ENCODE assay signal across 1 cellular context in the genomic region with DNA sequence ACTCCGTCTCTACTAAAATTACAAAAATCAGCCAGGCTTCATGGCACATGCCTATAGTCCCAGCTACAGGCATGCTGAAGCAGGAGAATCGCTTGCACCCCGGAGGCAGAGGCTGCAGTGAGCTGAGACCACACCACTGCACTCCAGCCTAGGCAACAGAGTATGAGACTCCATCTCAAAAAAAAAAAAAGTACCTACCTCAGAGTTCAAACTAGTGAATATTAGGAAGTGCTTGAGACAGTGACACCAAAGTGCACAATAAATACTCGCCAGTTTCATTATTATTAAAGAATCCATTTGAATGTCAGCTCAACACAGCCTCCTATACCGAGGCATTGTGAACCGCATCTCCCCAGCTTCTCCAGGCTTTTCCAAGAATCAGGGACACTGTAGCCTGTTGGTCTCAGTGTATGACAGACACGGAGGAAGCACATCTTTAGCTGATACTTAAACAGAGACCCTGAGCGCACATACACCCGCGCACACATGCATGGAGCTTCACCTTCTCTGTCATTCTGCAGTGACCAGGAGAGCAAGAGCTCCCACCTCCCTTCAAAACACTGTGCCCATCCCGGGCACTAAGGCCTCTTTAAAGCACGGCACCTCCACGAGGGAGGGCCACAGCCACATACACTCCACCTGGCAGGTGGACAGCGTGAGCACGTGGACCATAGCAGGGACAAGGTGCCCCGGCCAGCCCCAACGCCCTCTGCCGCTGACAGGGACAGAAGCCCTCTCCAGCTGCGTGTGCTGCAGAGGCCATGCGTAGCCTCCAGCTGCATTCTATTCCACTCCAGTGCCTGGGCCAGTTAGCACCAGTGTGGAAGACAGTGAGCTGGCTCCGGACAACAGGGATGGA.
TF ChIP-seq lines count a peak whose summit lies in the region.

No MANE protein-coding gene starts in this region.

TF ChIP-seq in K562, 482 proteins besides CTCF, POLR2A, EP300 and RAD21 (continued from another document):
- TF ChIP-seq, protein P1, sequence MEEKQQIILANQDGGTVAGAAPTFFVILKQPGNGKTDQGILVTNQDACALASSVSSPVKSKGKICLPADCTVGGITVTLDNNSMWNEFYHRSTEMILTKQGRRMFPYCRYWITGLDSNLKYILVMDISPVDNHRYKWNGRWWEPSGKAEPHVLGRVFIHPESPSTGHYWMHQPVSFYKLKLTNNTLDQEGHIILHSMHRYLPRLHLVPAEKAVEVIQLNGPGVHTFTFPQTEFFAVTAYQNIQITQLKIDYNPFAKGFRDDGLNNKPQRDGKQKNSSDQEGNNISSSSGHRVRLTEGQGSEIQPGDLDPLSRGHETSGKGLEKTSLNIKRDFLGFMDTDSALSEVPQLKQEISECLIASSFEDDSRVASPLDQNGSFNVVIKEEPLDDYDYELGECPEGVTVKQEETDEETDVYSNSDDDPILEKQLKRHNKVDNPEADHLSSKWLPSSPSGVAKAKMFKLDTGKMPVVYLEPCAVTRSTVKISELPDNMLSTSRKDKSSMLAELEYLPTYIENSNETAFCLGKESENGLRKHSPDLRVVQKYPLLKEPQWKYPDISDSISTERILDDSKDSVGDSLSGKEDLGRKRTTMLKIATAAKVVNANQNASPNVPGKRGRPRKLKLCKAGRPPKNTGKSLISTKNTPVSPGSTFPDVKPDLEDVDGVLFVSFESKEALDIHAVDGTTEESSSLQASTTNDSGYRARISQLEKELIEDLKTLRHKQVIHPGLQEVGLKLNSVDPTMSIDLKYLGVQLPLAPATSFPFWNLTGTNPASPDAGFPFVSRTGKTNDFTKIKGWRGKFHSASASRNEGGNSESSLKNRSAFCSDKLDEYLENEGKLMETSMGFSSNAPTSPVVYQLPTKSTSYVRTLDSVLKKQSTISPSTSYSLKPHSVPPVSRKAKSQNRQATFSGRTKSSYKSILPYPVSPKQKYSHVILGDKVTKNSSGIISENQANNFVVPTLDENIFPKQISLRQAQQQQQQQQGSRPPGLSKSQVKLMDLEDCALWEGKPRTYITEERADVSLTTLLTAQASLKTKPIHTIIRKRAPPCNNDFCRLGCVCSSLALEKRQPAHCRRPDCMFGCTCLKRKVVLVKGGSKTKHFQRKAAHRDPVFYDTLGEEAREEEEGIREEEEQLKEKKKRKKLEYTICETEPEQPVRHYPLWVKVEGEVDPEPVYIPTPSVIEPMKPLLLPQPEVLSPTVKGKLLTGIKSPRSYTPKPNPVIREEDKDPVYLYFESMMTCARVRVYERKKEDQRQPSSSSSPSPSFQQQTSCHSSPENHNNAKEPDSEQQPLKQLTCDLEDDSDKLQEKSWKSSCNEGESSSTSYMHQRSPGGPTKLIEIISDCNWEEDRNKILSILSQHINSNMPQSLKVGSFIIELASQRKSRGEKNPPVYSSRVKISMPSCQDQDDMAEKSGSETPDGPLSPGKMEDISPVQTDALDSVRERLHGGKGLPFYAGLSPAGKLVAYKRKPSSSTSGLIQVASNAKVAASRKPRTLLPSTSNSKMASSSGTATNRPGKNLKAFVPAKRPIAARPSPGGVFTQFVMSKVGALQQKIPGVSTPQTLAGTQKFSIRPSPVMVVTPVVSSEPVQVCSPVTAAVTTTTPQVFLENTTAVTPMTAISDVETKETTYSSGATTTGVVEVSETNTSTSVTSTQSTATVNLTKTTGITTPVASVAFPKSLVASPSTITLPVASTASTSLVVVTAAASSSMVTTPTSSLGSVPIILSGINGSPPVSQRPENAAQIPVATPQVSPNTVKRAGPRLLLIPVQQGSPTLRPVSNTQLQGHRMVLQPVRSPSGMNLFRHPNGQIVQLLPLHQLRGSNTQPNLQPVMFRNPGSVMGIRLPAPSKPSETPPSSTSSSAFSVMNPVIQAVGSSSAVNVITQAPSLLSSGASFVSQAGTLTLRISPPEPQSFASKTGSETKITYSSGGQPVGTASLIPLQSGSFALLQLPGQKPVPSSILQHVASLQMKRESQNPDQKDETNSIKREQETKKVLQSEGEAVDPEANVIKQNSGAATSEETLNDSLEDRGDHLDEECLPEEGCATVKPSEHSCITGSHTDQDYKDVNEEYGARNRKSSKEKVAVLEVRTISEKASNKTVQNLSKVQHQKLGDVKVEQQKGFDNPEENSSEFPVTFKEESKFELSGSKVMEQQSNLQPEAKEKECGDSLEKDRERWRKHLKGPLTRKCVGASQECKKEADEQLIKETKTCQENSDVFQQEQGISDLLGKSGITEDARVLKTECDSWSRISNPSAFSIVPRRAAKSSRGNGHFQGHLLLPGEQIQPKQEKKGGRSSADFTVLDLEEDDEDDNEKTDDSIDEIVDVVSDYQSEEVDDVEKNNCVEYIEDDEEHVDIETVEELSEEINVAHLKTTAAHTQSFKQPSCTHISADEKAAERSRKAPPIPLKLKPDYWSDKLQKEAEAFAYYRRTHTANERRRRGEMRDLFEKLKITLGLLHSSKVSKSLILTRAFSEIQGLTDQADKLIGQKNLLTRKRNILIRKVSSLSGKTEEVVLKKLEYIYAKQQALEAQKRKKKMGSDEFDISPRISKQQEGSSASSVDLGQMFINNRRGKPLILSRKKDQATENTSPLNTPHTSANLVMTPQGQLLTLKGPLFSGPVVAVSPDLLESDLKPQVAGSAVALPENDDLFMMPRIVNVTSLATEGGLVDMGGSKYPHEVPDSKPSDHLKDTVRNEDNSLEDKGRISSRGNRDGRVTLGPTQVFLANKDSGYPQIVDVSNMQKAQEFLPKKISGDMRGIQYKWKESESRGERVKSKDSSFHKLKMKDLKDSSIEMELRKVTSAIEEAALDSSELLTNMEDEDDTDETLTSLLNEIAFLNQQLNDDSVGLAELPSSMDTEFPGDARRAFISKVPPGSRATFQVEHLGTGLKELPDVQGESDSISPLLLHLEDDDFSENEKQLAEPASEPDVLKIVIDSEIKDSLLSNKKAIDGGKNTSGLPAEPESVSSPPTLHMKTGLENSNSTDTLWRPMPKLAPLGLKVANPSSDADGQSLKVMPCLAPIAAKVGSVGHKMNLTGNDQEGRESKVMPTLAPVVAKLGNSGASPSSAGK (IDR thresholded peaks at IDR 0.05): no peak
- no peak for TF ChIP-seq TCFL5 (CRISPR knock-in tag; conservative IDR thresholded peaks at IDR 0.05)
- no peak for TF ChIP-seq ZNF592 (IDR thresholded peaks at IDR 0.05)
- 0 out of 2 replicates have a peak, but pooled peaks have one; percentile 21 for TF ChIP-seq CREM (IDR thresholded peaks at IDR 0.05; ENCODE audit: low read depth)
- TF ChIP-seq ELF2 (CRISPR knock-in tag; IDR thresholded peaks at IDR 0.05): no peak
- TF ChIP-seq MITF (IDR thresholded peaks at IDR 0.05): no peak
- no peak for TF ChIP-seq BCOR (IDR thresholded peaks at IDR 0.05)
- TF ChIP-seq ZNF184 (CRISPR knock-in tag; IDR thresholded peaks at IDR 0.05): no peak
- no peak for TF ChIP-seq CEBPB (tag; IDR thresholded peaks at IDR 0.05)
- no peak for TF ChIP-seq ZNF280B (CRISPR knock-in tag; IDR thresholded peaks at IDR 0.05)
- no peak for TF ChIP-seq JUND (IDR thresholded peaks at IDR 0.05; ENCODE audit: borderline replicate concordance, low read depth, low read length)
- no peak for TF ChIP-seq JUND (tag; IDR thresholded peaks at IDR 0.05; ENCODE audit: borderline replicate concordance, low read depth, low read length)
- no peak for TF ChIP-seq SRSF7 (optimal IDR thresholded peaks at IDR 0.05; ENCODE audit: low read depth, low read length)
- no peak for TF ChIP-seq ZC3H4 (CRISPR knock-in tag; IDR thresholded peaks at IDR 0.05; ENCODE audit: borderline replicate concordance)
- no peak for TF ChIP-seq TCF7L2 (IDR thresholded peaks at IDR 0.05; ENCODE audit: low read depth, low read length)
- TF ChIP-seq PTBP1 (IDR thresholded peaks at IDR 0.05; ENCODE audit: low read depth, low read length): no peak
- TF ChIP-seq CCAR2 (IDR thresholded peaks at IDR 0.05; ENCODE audit: low read depth, low read length): no peak
- no peak for TF ChIP-seq NELFE (IDR thresholded peaks at IDR 0.05; ENCODE audit: insufficient read depth, insufficient read length)
